ENCODE assay signal across 8 cellular contexts in genomic region chr16:4309833-4310266, GRCh38. TPM values are rescaled to one million over a fixed set of nuclear protein-coding genes. Genes with fewer than 3 reads are reported as not detected.
DNase-seq lines count a peak whose midpoint lies in the region; ATAC-seq and TF ChIP-seq lines count a peak whose summit lies in the region.

No MANE protein-coding gene starts in this region.

- ATAC-seq in T-cell (replicated peaks in 1 of 4) (no peak), HG03196 (IDR thresholded peaks at IDR 0.05; ENCODE audit: unreplicated experiment) (no peak)

- H3K36me3 Mint-ChIP-seq in T-cell: no peaks in the 10 kb centered on the region

- H3K36me3 ChIP-seq in BLaER1: no peaks in the 10 kb centered on the region

- H3K27me3 ChIP-seq in BLaER1: peaks cover 23% of the 10 kb centered on the region

- no peak overlapping the region for H3K4me3 ChIP-seq in BLaER1
- H3K4me3 ChIP-seq in astrocyte of the spinal cord (ENCODE audit: low read depth, low read length): no peak overlapping the region

- H3K4me2 ChIP-seq in BLaER1: peak overlapping the region; percentile 96; the same call in 1 of the 2 replicates

- H3K4me1 Mint-ChIP-seq in T-cell: peaks cover 31 to 35% (median 32%) of the 10 kb centered on the region in 3 donors

- peaks cover 9% of the 10 kb centered on the region in 2 donors for H3K27me3 Mint-ChIP-seq in T-cell

- H3K4me3 Mint-ChIP-seq in T-cell: peak overlapping the region in 1 of 3 donors; percentile 85

- DNase-seq in HK-2 (ENCODE audit: unreplicated experiment): peak; percentile 49
- peak; percentile 23 to 65 (median 48) for DNase-seq in T-cell
- DNase-seq in astrocyte of the spinal cord (ENCODE audit: low read depth, low spot score): peak; percentile 89
- peak; percentile 76 for DNase-seq in iPS-NIHi7 (ENCODE audit: extremely low spot score)
- peak; percentile 29 for DNase-seq in stimulated activated CD8-positive, alpha-beta memory T cell treated with anti-CD3 and anti-CD28 coated beads, Interleukin-12 subunit alpha, Interleukin-12 subunit beta, amount 100 ng/mL, for 1 hour (ENCODE audit: low read depth)
- no peak for DNase-seq in GM19238 (ENCODE audit: insufficient read length, low spot score)

- POLR2A ChIA-PET in T-cell (lab: Charles Lee): interaction anchor here in 1 of 2 donors (0.6 kb wide), 1 partner anchor 41 kb away, joined by 3 read pairs; the partner anchor contains the start of gene PAM16

- CTCF ChIA-PET in T-cell (lab: Charles Lee): interaction anchor here (0.5 to 1.5 kb wide), 3 partner anchors 13 to 443 kb away, joined by 3 to 6 read pairs (median 4); no protein-coding TSS in a partner anchor

- H3K4me1 ChIP-seq in BLaER1: peaks cover 64% of the 10 kb centered on the region

- in situ Hi-C loops in astrocyte of the spinal cord (cut with HindIII; ENCODE audit: low sequenced_read_pairs): no loop called here

- H3K9ac ChIP-seq in BLaER1: no peak overlapping the region

- H4K20me1 ChIP-seq in BLaER1: no peaks in the 10 kb centered on the region

- H3K9me3 ChIP-seq in BLaER1: no peaks in the 10 kb centered on the region

- H3K9me3 Mint-ChIP-seq in T-cell: no peaks in the 10 kb centered on the region

- H3K27ac Mint-ChIP-seq in T-cell: no peak overlapping the region

- peak; percentile 81 for TF ChIP-seq CTCF in astrocyte of the spinal cord (IDR thresholded peaks at IDR 0.05; ENCODE audit: low read depth, low read length)

- peak overlapping the region; percentile 16; the same call in 1 of the 2 replicates for H3K27ac ChIP-seq in BLaER1

RNA-seq across cellular contexts. Expression of gene GLIS2, which starts 6.0 kb away (rescaled TPM):
- total RNA-seq in T-cell: under 1 TPM in 3 of 5 donors, not detected in 2; 0.18 to 0.20 (median 0.19) TPM

RNA-seq across cellular contexts. Expression of gene TFAP4, which starts 37.0 kb away (rescaled TPM):
- 10 to 100 TPM; 15.1 to 35.2 (median 34.6) TPM for total RNA-seq in T-cell

RNA-seq across cellular contexts. Expression of gene PAM16, which starts 41.3 kb away (rescaled TPM):
- total RNA-seq in T-cell: 10 to 100 TPM; 41.2 to 53.7 (median 47.4) TPM
